Comparison of ENCODE assay signal across 1 cellular context in the genomic region with DNA sequence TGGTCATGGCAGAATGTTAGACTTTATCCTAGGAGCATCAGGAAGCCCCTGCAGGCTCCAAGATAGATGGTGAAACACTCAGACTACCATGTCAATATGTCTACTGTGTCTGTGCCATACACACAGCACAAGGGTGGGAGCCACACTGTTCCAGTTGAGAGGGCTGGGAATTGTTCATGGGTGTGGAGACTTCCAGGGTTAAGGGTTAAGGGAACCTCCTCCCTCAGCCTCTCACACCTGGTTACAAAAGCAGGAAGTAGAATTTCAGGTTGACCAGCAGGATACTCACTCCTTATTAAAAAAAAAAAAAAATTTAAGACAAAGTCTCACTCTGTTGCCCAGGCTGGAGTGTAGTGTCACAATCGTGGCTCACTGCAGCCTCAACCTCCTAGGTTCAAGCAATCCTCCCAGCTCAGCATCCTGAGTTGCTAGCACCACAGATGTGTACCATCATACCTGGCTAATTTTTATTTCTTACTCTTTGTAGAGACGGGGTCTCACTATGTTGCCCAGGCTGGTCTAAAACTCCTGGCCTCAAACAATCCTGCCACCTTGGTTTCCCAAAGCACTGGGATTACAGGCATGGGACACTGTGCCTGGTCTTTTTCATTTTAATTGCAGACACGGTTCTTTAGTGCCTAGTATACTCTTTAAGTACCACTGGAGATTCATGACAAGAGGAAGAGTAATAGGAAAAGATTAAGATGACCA.
TF ChIP-seq lines count a peak whose summit lies in the region.

No MANE protein-coding gene starts in this region.

TF ChIP-seq in H1, 55 proteins besides CTCF, POLR2A, EP300 and RAD21:
- TF ChIP-seq NANOG (IDR thresholded peaks at IDR 0.05; ENCODE audit: insufficient read depth, low read depth, low read length, poor library complexity, severe bottlenecking) (no peak), EZH2 (IDR thresholded peaks at IDR 0.05; ENCODE audit: low read depth, low read length, severe bottlenecking) (no peak), CBX8 (IDR thresholded peaks at IDR 0.05; ENCODE audit: borderline replicate concordance, low read depth, low read length) (no peak), EGR1 (IDR thresholded peaks at IDR 0.05; ENCODE audit: borderline replicate concordance, low read depth, low read length) (no peak), YY1 (IDR thresholded peaks at IDR 0.05; ENCODE audit: low read depth, low read length) (no peak), BCL11A (IDR thresholded peaks at IDR 0.05; ENCODE audit: low read depth in 2 of 2, low read length in 2 of 2) (no peak), SP4 (IDR thresholded peaks at IDR 0.05; ENCODE audit: low read length) (no peak), KDM4A (IDR thresholded peaks at IDR 0.05; ENCODE audit: low read depth, low read length, severe bottlenecking) (no peak), CHD2 (IDR thresholded peaks at IDR 0.05; ENCODE audit: low read length) (no peak), CREB1 (IDR thresholded peaks at IDR 0.05) (no peak), BRCA1 (IDR thresholded peaks at IDR 0.05; ENCODE audit: low read depth, low read length) (no peak), SP1 (IDR thresholded peaks at IDR 0.05; ENCODE audit: low read depth, low read length) (no peak)
- TF ChIP-seq, protein P1, sequence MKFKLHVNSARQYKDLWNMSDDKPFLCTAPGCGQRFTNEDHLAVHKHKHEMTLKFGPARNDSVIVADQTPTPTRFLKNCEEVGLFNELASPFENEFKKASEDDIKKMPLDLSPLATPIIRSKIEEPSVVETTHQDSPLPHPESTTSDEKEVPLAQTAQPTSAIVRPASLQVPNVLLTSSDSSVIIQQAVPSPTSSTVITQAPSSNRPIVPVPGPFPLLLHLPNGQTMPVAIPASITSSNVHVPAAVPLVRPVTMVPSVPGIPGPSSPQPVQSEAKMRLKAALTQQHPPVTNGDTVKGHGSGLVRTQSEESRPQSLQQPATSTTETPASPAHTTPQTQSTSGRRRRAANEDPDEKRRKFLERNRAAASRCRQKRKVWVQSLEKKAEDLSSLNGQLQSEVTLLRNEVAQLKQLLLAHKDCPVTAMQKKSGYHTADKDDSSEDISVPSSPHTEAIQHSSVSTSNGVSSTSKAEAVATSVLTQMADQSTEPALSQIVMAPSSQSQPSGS (IDR thresholded peaks at IDR 0.05; ENCODE audit: low read length) = no peak
- TF ChIP-seq, protein P2, sequence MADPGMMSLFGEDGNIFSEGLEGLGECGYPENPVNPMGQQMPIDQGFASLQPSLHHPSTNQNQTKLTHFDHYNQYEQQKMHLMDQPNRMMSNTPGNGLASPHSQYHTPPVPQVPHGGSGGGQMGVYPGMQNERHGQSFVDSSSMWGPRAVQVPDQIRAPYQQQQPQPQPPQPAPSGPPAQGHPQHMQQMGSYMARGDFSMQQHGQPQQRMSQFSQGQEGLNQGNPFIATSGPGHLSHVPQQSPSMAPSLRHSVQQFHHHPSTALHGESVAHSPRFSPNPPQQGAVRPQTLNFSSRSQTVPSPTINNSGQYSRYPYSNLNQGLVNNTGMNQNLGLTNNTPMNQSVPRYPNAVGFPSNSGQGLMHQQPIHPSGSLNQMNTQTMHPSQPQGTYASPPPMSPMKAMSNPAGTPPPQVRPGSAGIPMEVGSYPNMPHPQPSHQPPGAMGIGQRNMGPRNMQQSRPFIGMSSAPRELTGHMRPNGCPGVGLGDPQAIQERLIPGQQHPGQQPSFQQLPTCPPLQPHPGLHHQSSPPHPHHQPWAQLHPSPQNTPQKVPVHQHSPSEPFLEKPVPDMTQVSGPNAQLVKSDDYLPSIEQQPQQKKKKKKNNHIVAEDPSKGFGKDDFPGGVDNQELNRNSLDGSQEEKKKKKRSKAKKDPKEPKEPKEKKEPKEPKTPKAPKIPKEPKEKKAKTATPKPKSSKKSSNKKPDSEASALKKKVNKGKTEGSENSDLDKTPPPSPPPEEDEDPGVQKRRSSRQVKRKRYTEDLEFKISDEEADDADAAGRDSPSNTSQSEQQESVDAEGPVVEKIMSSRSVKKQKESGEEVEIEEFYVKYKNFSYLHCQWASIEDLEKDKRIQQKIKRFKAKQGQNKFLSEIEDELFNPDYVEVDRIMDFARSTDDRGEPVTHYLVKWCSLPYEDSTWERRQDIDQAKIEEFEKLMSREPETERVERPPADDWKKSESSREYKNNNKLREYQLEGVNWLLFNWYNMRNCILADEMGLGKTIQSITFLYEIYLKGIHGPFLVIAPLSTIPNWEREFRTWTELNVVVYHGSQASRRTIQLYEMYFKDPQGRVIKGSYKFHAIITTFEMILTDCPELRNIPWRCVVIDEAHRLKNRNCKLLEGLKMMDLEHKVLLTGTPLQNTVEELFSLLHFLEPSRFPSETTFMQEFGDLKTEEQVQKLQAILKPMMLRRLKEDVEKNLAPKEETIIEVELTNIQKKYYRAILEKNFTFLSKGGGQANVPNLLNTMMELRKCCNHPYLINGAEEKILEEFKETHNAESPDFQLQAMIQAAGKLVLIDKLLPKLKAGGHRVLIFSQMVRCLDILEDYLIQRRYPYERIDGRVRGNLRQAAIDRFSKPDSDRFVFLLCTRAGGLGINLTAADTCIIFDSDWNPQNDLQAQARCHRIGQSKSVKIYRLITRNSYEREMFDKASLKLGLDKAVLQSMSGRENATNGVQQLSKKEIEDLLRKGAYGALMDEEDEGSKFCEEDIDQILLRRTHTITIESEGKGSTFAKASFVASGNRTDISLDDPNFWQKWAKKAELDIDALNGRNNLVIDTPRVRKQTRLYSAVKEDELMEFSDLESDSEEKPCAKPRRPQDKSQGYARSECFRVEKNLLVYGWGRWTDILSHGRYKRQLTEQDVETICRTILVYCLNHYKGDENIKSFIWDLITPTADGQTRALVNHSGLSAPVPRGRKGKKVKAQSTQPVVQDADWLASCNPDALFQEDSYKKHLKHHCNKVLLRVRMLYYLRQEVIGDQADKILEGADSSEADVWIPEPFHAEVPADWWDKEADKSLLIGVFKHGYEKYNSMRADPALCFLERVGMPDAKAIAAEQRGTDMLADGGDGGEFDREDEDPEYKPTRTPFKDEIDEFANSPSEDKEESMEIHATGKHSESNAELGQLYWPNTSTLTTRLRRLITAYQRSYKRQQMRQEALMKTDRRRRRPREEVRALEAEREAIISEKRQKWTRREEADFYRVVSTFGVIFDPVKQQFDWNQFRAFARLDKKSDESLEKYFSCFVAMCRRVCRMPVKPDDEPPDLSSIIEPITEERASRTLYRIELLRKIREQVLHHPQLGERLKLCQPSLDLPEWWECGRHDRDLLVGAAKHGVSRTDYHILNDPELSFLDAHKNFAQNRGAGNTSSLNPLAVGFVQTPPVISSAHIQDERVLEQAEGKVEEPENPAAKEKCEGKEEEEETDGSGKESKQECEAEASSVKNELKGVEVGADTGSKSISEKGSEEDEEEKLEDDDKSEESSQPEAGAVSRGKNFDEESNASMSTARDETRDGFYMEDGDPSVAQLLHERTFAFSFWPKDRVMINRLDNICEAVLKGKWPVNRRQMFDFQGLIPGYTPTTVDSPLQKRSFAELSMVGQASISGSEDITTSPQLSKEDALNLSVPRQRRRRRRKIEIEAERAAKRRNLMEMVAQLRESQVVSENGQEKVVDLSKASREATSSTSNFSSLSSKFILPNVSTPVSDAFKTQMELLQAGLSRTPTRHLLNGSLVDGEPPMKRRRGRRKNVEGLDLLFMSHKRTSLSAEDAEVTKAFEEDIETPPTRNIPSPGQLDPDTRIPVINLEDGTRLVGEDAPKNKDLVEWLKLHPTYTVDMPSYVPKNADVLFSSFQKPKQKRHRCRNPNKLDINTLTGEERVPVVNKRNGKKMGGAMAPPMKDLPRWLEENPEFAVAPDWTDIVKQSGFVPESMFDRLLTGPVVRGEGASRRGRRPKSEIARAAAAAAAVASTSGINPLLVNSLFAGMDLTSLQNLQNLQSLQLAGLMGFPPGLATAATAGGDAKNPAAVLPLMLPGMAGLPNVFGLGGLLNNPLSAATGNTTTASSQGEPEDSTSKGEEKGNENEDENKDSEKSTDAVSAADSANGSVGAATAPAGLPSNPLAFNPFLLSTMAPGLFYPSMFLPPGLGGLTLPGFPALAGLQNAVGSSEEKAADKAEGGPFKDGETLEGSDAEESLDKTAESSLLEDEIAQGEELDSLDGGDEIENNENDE (IDR thresholded peaks at IDR 0.05; ENCODE audit: insufficient replicate concordance, low read length) = no peak
